In the genomic region with DNA sequence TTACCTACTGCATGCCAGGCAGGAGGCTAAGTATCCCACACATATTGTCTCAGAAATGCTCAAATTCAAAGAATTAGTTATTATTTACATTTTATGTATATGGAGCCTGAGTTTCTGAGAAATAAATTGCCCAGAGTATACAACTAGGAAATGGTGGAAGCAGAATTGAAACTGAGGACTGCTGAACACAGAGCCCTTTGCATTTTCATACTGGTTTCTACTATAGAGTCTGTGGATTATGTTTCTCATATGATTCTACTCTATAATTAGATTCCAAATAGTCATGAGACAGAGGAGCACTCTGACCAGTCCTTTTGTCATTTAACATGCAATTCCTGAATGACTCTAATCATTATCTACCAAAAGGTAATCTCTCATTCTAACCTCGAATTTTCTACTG, we compare ENCODE assay signal across 26 cellular contexts.
DNase-seq lines count a peak whose midpoint lies in the region; ATAC-seq and TF ChIP-seq lines count a peak whose summit lies in the region.
"Had no signal": no experiment of that assay in that cellular context is flagged by ENCODE, and none has a peak within 500 bp of the region (broad histone marks: within the 10 kb centered on the region; RNA-seq: fewer than 3 reads in every experiment).

No MANE protein-coding gene starts in this region.

- H3K9me3 ChIP-seq in MM.1S (replicated peaks; ENCODE audit: insufficient read depth, low read length) (no peaks in the 10 kb centered on the region), PC-3 (ENCODE audit: low read length) (no peaks in the 10 kb centered on the region)
- H3K9me3 ChIP-seq: BE2C, heart left ventricle, right atrium auricular region, stomach had no signal

- ATAC-seq in GM18502 (IDR thresholded peaks at IDR 0.05; ENCODE audit: poor library complexity, unreplicated experiment) (peak; percentile 61), GM21515 (IDR thresholded peaks at IDR 0.05; ENCODE audit: unreplicated experiment) (peak; percentile 77), HG03095 (IDR thresholded peaks at IDR 0.05; ENCODE audit: unreplicated experiment) (peak; percentile 78), PC-3 (no peak)
- ATAC-seq: heart left ventricle had no signal

- H3K9ac ChIP-seq in MM.1S (ENCODE audit: low read length) (no peak overlapping the region), PC-3 (ENCODE audit: low read length) (no peak overlapping the region)
- H3K9ac ChIP-seq: parathyroid adenoma had no signal

- BruUV-seq in PC-3 (replicated peaks; lab: Mats Ljungman, UMichigan) = no TSS peak

- no peaks in the 10 kb centered on the region; the same call in 1 of the 2 replicates for H3F3A ChIP-seq in MM.1S (ENCODE audit: insufficient read depth, low read length)
- no peaks in the 10 kb centered on the region for H3F3A ChIP-seq in PC-3 (ENCODE audit: low read length, unreplicated experiment)

- no peaks in the 10 kb centered on the region for H3K27me3 ChIP-seq in MM.1S (replicated peaks; ENCODE audit: insufficient read depth, low read length)
- no peaks in the 10 kb centered on the region for H3K27me3 ChIP-seq in PC-3 (ENCODE audit: low read length)
- H3K27me3 ChIP-seq: BE2C, heart left ventricle, right atrium auricular region, stomach had no signal

- H4K20me1 ChIP-seq in MM.1S (ENCODE audit: insufficient read depth, low read length) = no peaks in the 10 kb centered on the region
- no peaks in the 10 kb centered on the region for H4K20me1 ChIP-seq in PC-3 (ENCODE audit: low read length)

- TF ChIP-seq CTCF in MM.1S (IDR thresholded peaks at IDR 0.05; ENCODE audit: low read length) (no peak), PC-3 (conservative IDR thresholded peaks at IDR 0.05; ENCODE audit: low read depth, low read length) (no peak)

- H3K4me2 ChIP-seq in MM.1S (ENCODE audit: low read depth, low read length) (peak overlapping the region; percentile 19; the same call in 1 of the 2 replicates), PC-3 (ENCODE audit: low read length) (no peak overlapping the region)
- H3K4me2 ChIP-seq: smooth muscle cell had no signal

- H3K36me3 ChIP-seq in MM.1S (replicated peaks; ENCODE audit: insufficient read depth, low read length) (no peaks in the 10 kb centered on the region), PC-3 (ENCODE audit: low read depth, low read length) (no peaks in the 10 kb centered on the region)
- H3K36me3 ChIP-seq: BE2C, heart left ventricle, right atrium auricular region, stomach had no signal

- H2AFZ ChIP-seq in MM.1S (ENCODE audit: low read length) = peak overlapping the region; percentile 30; the same call in 1 of the 2 replicates
- H2AFZ ChIP-seq in PC-3 (ENCODE audit: low read length) = no peak overlapping the region
- H2AFZ ChIP-seq: parathyroid adenoma had no signal

- POLR2A ChIA-PET in PC-3 (lab: Charles Lee; ENCODE audit: unreplicated experiment) = no interaction called here

- CTCF ChIA-PET in PC-3 (lab: Charles Lee) = no interaction called here

- H3K27ac ChIP-seq in MM.1S (ENCODE audit: low read length) (peak overlapping the region; percentile 40; the same call in 1 of the 2 replicates), PC-3 (ENCODE audit: low read length) (no peak overlapping the region)
- H3K27ac ChIP-seq: heart left ventricle, parathyroid adenoma, right atrium auricular region, stomach had no signal

- H3K4me1 ChIP-seq in MM.1S (ENCODE audit: low read length) (peaks cover 18% of the 10 kb centered on the region), PC-3 (ENCODE audit: insufficient read depth, low read length) (no peaks in the 10 kb centered on the region)
- H3K4me1 ChIP-seq: BE2C, heart left ventricle, parathyroid adenoma, right atrium auricular region, stomach had no signal

- DNase-seq in MM.1S (peak; percentile 35), PC-3 (no peak), T-helper 2 cell (no peak), ACHN (no peak), kidney glomerular epithelial cell (lab: John Stamatoyannopoulos, UW) (no peak)
- DNase-seq: activated CD4-positive, alpha-beta T cell treated with anti-CD3 and anti-CD28 coated beads, Interleukin-2, amount 10 ng/mL, durations not matched to agents 24 days and 14 days; activated effector memory CD4-positive, alpha-beta T cell treated with anti-CD3 and anti-CD28 coated beads, Interleukin-2, amount 50 U/mL, for 16 hours; activated T-cell treated with anti-CD3 and anti-CD28 coated beads, Interleukin-2, amount 50 U/mL, for 1 hour; aorta; BE2C; DMS 273 treated with DMSO at 0.1 percent for 48 hours; foreskin melanocyte; HCEC 1CT; heart left ventricle; NCI-H1092; NCI-H1694; NCI-H748 treated with DMSO at 0.1 percent for 48 hours; SIG-M5; stimulated activated CD8-positive, alpha-beta memory T cell treated with anti-CD3 and anti-CD28 coated beads, Interleukin-4, amount 100 ng/mL, for 48 hours; stomach had no signal

- in situ Hi-C loops in ACHN (cut with HindIII; ENCODE audit: low pct_ligation_motif_present, low pct_unique_long_range_greater_than_20kb, low sequenced_read_pairs) = no loop called here

- H3K79me2 ChIP-seq in MM.1S (ENCODE audit: low read length) (no peaks in the 10 kb centered on the region), PC-3 (ENCODE audit: low read length) (no peaks in the 10 kb centered on the region)
- H3K79me2 ChIP-seq: parathyroid adenoma had no signal

- H3K9me2 ChIP-seq in MM.1S (replicated peaks; ENCODE audit: insufficient read depth, low read length) = no peaks in the 10 kb centered on the region
- no peaks in the 10 kb centered on the region for H3K9me2 ChIP-seq in PC-3 (replicated peaks; ENCODE audit: low read length)

- intact Hi-C loops in PC-3 (cut with micrococcal nuclease) = no loop called here

- no peak overlapping the region for H3K4me3 ChIP-seq in MM.1S (ENCODE audit: low read length)
- H3K4me3 ChIP-seq in PC-3 (ENCODE audit: low read length) = no peak overlapping the region
- H3K4me3 ChIP-seq: heart left ventricle, right atrium auricular region, smooth muscle cell, stomach had no signal
